In genomic region chr1:111603979-111604378, GRCh38 we compare ENCODE assay signal across 7 cellular contexts. TPM values are rescaled to one million over a fixed set of nuclear protein-coding genes. Genes with fewer than 3 reads are reported as not detected.
DNase-seq lines count a peak whose midpoint lies in the region; ATAC-seq lines count a peak whose summit lies in the region.

No MANE protein-coding gene starts in this region.

- DNase-seq in activated CD4-positive, alpha-beta T cell treated with anti-CD3 and anti-CD28 coated beads for 36 hours = peak; percentile 89
- peak; percentile 41 for DNase-seq in germinal center (ENCODE audit: low spot score)
- peak; percentile 73 for DNase-seq in stimulated activated naive CD4-positive, alpha-beta T cell treated with Interleukin-2 at 50 U/mL for 16 hours (lab: John Stamatoyannopoulos, UW)
- DNase-seq in glomerular visceral epithelial cell (ENCODE audit: extremely low spot score) = no peak
- no peak for DNase-seq in SIG-M5 treated with dmso at 0.1 percent for 504 hours (lab: John Stamatoyannopoulos, UW; ENCODE audit: unreplicated experiment)
- no peak for DNase-seq in dermis blood vessel endothelial cell

- no peaks in the 10 kb centered on the region for H3K27me3 Mint-ChIP-seq in activated CD4-positive, alpha-beta T cell treated with anti-CD3 and anti-CD28 coated beads for 36 hours

- H3K9me3 Mint-ChIP-seq in activated CD4-positive, alpha-beta T cell treated with anti-CD3 and anti-CD28 coated beads for 36 hours (ENCODE audit: low read depth) = no peaks in the 10 kb centered on the region

- H3K4me3 Mint-ChIP-seq in activated CD4-positive, alpha-beta T cell treated with anti-CD3 and anti-CD28 coated beads for 36 hours = peak overlapping the region; percentile 40

- peaks cover 8% of the 10 kb centered on the region for H3K36me3 Mint-ChIP-seq in activated CD4-positive, alpha-beta T cell treated with anti-CD3 and anti-CD28 coated beads for 36 hours (ENCODE audit: low read depth)

- ATAC-seq in HG02759 (IDR thresholded peaks at IDR 0.05; ENCODE audit: unreplicated experiment) = peak; percentile 37
- ATAC-seq in activated CD4-positive, alpha-beta T cell treated with anti-CD3 and anti-CD28 coated beads for 36 hours = peak; percentile 81

- H3K27ac Mint-ChIP-seq in activated CD4-positive, alpha-beta T cell treated with anti-CD3 and anti-CD28 coated beads for 36 hours = peak overlapping the region; percentile 96

- POLR2A ChIA-PET in activated CD4-positive, alpha-beta T cell treated with anti-CD3 and anti-CD28 coated beads for 36 hours (lab: Charles Lee) = interaction anchor here (0.9 to 2.5 kb wide), 7 partner anchors 11 to 133 kb away, joined by 3 to 19 read pairs (median 5); no protein-coding TSS in a partner anchor

- peaks cover 77% of the 10 kb centered on the region for H3K4me1 Mint-ChIP-seq in activated CD4-positive, alpha-beta T cell treated with anti-CD3 and anti-CD28 coated beads for 36 hours

- intact Hi-C loops in activated CD4-positive, alpha-beta T cell treated with anti-CD3 and anti-CD28 coated beads for 36 hours (cut with DNase I, micrococcal nuclease) = loop anchor here (1.0 to 5.0 kb wide), 6 partner anchors 12 to 957 kb away; partner anchors contain the start of genes DENND2D (in 1 of the 2) and RAP1A (in 1 of the 2)

- CTCF ChIA-PET in activated CD4-positive, alpha-beta T cell treated with anti-CD3 and anti-CD28 coated beads for 36 hours (lab: Charles Lee) = interaction anchor here (0.5 to 4.9 kb wide), 13 partner anchors 10 to 151 kb away, joined by 3 to 35 read pairs (median 5); partner anchors contain the start of gene RAP1A

RNA-seq across cellular contexts. Expression of gene RAP1A, which starts 15.6 kb away (rescaled TPM):
- total RNA-seq in activated CD4-positive, alpha-beta T cell treated with anti-CD3 and anti-CD28 coated beads for 36 hours = 100 to 1,000 TPM; 182 to 214 TPM
- 21.1 and 49.1 TPM in 2 replicates for total RNA-seq in dermis blood vessel endothelial cell

Comparison
In these comparisons a context has a peak if more than half of its experiments do, and no peak if none do; other contexts are left out.
1. DNase-seq: peak in activated CD4-positive, alpha-beta T cell treated with anti-CD3 and anti-CD28 coated beads for 36 hours (single experiment), germinal center (single experiment) and stimulated activated naive CD4-positive, alpha-beta T cell treated with Interleukin-2 at 50 U/mL for 16 hours (single experiment); none in glomerular visceral epithelial cell (single experiment), SIG-M5 treated with dmso at 0.1 percent for 504 hours (single experiment) and dermis blood vessel endothelial cell (single experiment).